Comparison of ENCODE assay signal across 8 cellular contexts in genomic region chr15:71800835-71801745, GRCh38. TPM values are rescaled to one million over a fixed set of nuclear protein-coding genes. Genes with fewer than 3 reads are reported as not detected.
DNase-seq lines count a peak whose midpoint lies in the region; ATAC-seq and TF ChIP-seq lines count a peak whose summit lies in the region.

No MANE protein-coding gene starts in this region.

- no peaks in the 10 kb centered on the region for H3K36me3 Mint-ChIP-seq in activated CD8-positive, alpha-beta T cell treated with anti-CD3 and anti-CD28 coated beads, Interleukin-2, amount 10 ng/mL, durations not matched to agents 7 days and 5 days (ENCODE audit: low read depth)

- ATAC-seq in activated CD8-positive, alpha-beta T cell treated with anti-CD3 and anti-CD28 coated beads, Interleukin-2, amount 10 ng/mL, durations not matched to agents 7 days and 5 days, result no peak
- ATAC-seq in heart right ventricle (peak; percentile 65 to 90 (median 80)), gastrocnemius medialis (peak; percentile 56 to 63), HG02840 (IDR thresholded peaks at IDR 0.05; ENCODE audit: low FRiP score, unreplicated experiment) (no peak), HG03175 (IDR thresholded peaks at IDR 0.05; ENCODE audit: unreplicated experiment) (no peak)

- H3K4me1 Mint-ChIP-seq in activated CD8-positive, alpha-beta T cell treated with anti-CD3 and anti-CD28 coated beads, Interleukin-2, amount 10 ng/mL, durations not matched to agents 7 days and 5 days (ENCODE audit: low read depth), result no peaks in the 10 kb centered on the region

- no peaks in the 10 kb centered on the region for H3K36me3 ChIP-seq in heart right ventricle
- no peaks in the 10 kb centered on the region for H3K36me3 ChIP-seq in gastrocnemius medialis

- H3K27me3 Mint-ChIP-seq in activated CD8-positive, alpha-beta T cell treated with anti-CD3 and anti-CD28 coated beads, Interleukin-2, amount 10 ng/mL, durations not matched to agents 7 days and 5 days (ENCODE audit: low read depth), result peaks cover 7% of the 10 kb centered on the region

- H3K27ac ChIP-seq in heart right ventricle, result no peak overlapping the region
- no peak overlapping the region for H3K27ac ChIP-seq in gastrocnemius medialis

- intact Hi-C loops in heart right ventricle (cut with DNase I) (loop anchor here in 9 of 10 donors (1.0 to 10.0 kb wide), 14 partner anchors 48 to 686 kb away; partner anchors contain the start of gene THSD4 (in 1 of the 9)), gastrocnemius medialis (cut with DNase I; ENCODE audit: low total_unique reads) (loop anchor here (1.0 to 5.0 kb wide), 4 partner anchors 49 to 356 kb away; no protein-coding TSS in a partner anchor)

- POLR2A ChIA-PET in activated CD8-positive, alpha-beta T cell treated with anti-CD3 and anti-CD28 coated beads, Interleukin-2, amount 10 ng/mL, durations not matched to agents 7 days and 5 days (lab: Charles Lee), result no interaction called here

- DNase-seq in AG08396 (ENCODE audit: low spot score) (peak; percentile 78), GM12865 (ENCODE audit: low read depth) (peak; percentile 69), NCI-H2107 treated with DMSO at 0.1 percent for 48 hours (lab: John Stamatoyannopoulos, UW; ENCODE audit: unreplicated experiment) (peak; percentile 28), heart right ventricle (peak in 1 of 2 donors; percentile 40), gastrocnemius medialis (no peak)
- peak; percentile 35 for DNase-seq in activated CD8-positive, alpha-beta T cell treated with anti-CD3 and anti-CD28 coated beads, Interleukin-2, amount 10 ng/mL, durations not matched to agents 7 days and 5 days

- CTCF ChIA-PET in activated CD8-positive, alpha-beta T cell treated with anti-CD3 and anti-CD28 coated beads, Interleukin-2, amount 10 ng/mL, durations not matched to agents 7 days and 5 days (lab: Charles Lee), result interaction anchor here (0.9 to 5.9 kb wide), 9 partner anchors 17 to 356 kb away, joined by 3 to 27 read pairs (median 5); no protein-coding TSS in a partner anchor

- peaks cover 0 to 4% (median 0%) of the 10 kb centered on the region in 7 donors for H3K27me3 ChIP-seq in heart right ventricle
- H3K27me3 ChIP-seq in gastrocnemius medialis, result no peaks in the 10 kb centered on the region

- in situ Hi-C loops in gastrocnemius medialis (cut with MboI; ENCODE audit: low sequenced_read_pairs in 4 of 4), result loop anchor here (5.0 to 10.0 kb wide), 2 partner anchors 56 to 59 kb away; no protein-coding TSS in a partner anchor

- peak; percentile 75 for TF ChIP-seq CTCF in GM12865 (IDR thresholded peaks at IDR 0.05; ENCODE audit: insufficient read depth, low read depth, low read length, missing control alignments)
- TF ChIP-seq CTCF in heart right ventricle (IDR thresholded peaks at IDR 0.05), result peak; percentile 74 to 92 (median 85)
- peak; percentile 64 to 87 (median 79) for TF ChIP-seq CTCF in gastrocnemius medialis (IDR thresholded peaks at IDR 0.05 in 4 of 5, conservative IDR thresholded peaks at IDR 0.05 in 1 of 5)

- no peaks in the 10 kb centered on the region for H3K9me3 Mint-ChIP-seq in activated CD8-positive, alpha-beta T cell treated with anti-CD3 and anti-CD28 coated beads, Interleukin-2, amount 10 ng/mL, durations not matched to agents 7 days and 5 days (ENCODE audit: insufficient read depth)

- H3K4me1 ChIP-seq in heart right ventricle, result peaks cover 0 to 11% (median 5%) of the 10 kb centered on the region in 9 donors
- no peaks in the 10 kb centered on the region for H3K4me1 ChIP-seq in gastrocnemius medialis

- H3K4me3 Mint-ChIP-seq in activated CD8-positive, alpha-beta T cell treated with anti-CD3 and anti-CD28 coated beads, Interleukin-2, amount 10 ng/mL, durations not matched to agents 7 days and 5 days, result no peak overlapping the region

- 58 to 64% methylated on average over 17 of the region's 17 CpGs for WGBS in heart right ventricle, 2 donors

- H3K9me3 ChIP-seq in heart right ventricle (no peaks in the 10 kb centered on the region), gastrocnemius medialis (no peaks in the 10 kb centered on the region)

- no peak for TF ChIP-seq POLR2A in gastrocnemius medialis (IDR thresholded peaks at IDR 0.05)

- H3K4me3 ChIP-seq in GM12865 (ENCODE audit: low read depth, low read length) (no peak overlapping the region), heart right ventricle (no peak overlapping the region), gastrocnemius medialis (no peak overlapping the region)

- no peak overlapping the region for H3K27ac Mint-ChIP-seq in activated CD8-positive, alpha-beta T cell treated with anti-CD3 and anti-CD28 coated beads, Interleukin-2, amount 10 ng/mL, durations not matched to agents 7 days and 5 days

RNA-seq across cellular contexts. Expression of gene NR2E3, which starts 9.3 kb away (rescaled TPM):
- total RNA-seq in activated CD8-positive, alpha-beta T cell treated with anti-CD3 and anti-CD28 coated beads, Interleukin-2, amount 10 ng/mL, durations not matched to agents 7 days and 5 days, result not detected
- under 1 TPM in 3 of 10 donors, not detected in 7; 0.12 to 0.26 (median 0.15) TPM for total RNA-seq in heart right ventricle
- under 1 TPM in 1 of 2 donors, not detected in 1; 0.04 TPM for polyA plus RNA-seq in heart right ventricle
- total RNA-seq in gastrocnemius medialis, result not detected

Comparison
In these comparisons a context has a peak if more than half of its experiments do, and no peak if none do; other contexts are left out.
1. DNase-seq: peak in AG08396 (single experiment), GM12865 (single experiment), NCI-H2107 treated with DMSO at 0.1 percent for 48 hours (single experiment) and activated CD8-positive, alpha-beta T cell treated with anti-CD3 and anti-CD28 coated beads, Interleukin-2, amount 10 ng/mL, durations not matched to agents 7 days and 5 days (single experiment); none in gastrocnemius medialis (0 of 2).
2. ATAC-seq: peak in heart right ventricle (8 of 8) and gastrocnemius medialis (2 of 2); none in activated CD8-positive, alpha-beta T cell treated with anti-CD3 and anti-CD28 coated beads, Interleukin-2, amount 10 ng/mL, durations not matched to agents 7 days and 5 days (single experiment), HG02840 (single experiment) and HG03175 (single experiment).
3. Peak in every context shown above with its lines, with median percentiles within 50 percentile points of each other: CTCF ChIP-seq.